ENCODE assay signal across 16 cellular contexts in genomic region chr1:62826892-62827291, GRCh38. TPM values are rescaled to one million over a fixed set of nuclear protein-coding genes. Genes with fewer than 3 reads are reported as not detected.
DNase-seq lines count a peak whose midpoint lies in the region; ATAC-seq and TF ChIP-seq lines count a peak whose summit lies in the region.
"Had no signal": no experiment of that assay in that cellular context is flagged by ENCODE, and none has a peak within 500 bp of the region (broad histone marks: within the 10 kb centered on the region; RNA-seq: fewer than 3 reads in every experiment).

No MANE protein-coding gene starts in this region.

- no peaks in the 10 kb centered on the region for H3F3A ChIP-seq in Loucy (ENCODE audit: low read depth)

- H3K36me3 Mint-ChIP-seq in endothelial cell (ENCODE audit: low read depth, unreplicated experiment): peaks cover 4% of the 10 kb centered on the region

- H3K4me2 ChIP-seq in Loucy (ENCODE audit: low read depth, low read length, poor library complexity, severe bottlenecking): peak overlapping the region; percentile 35
- H3K4me2 ChIP-seq: A549, BLaER1 had no signal

- no peaks in the 10 kb centered on the region for H3K9me3 Mint-ChIP-seq in endothelial cell (ENCODE audit: unreplicated experiment)

- H3K4me3 Mint-ChIP-seq in endothelial cell (ENCODE audit: unreplicated experiment): no peak overlapping the region
- H3K4me3 Mint-ChIP-seq: CD8-positive, alpha-beta memory T cell; H9 had no signal

- no peaks in the 10 kb centered on the region for H3K36me3 ChIP-seq in Loucy (ENCODE audit: insufficient read depth, low read length)

- peak overlapping the region; percentile 57 for H3K27ac Mint-ChIP-seq in endothelial cell (ENCODE audit: unreplicated experiment)

- TF ChIP-seq CTCF in Loucy (conservative IDR thresholded peaks at IDR 0.05; ENCODE audit: low read length): no peak
- TF ChIP-seq CTCF in endothelial cell (IDR thresholded peaks at IDR 0.05; ENCODE audit: unreplicated experiment): no peak

- peak overlapping the region; percentile 60; the same call in 1 of the 2 replicates for H2AFZ ChIP-seq in Loucy (ENCODE audit: low read length)

- no peaks in the 10 kb centered on the region for H3K79me2 ChIP-seq in Loucy (ENCODE audit: insufficient read depth, low read length)

- peaks cover 8% of the 10 kb centered on the region for H3K4me1 ChIP-seq in Loucy (ENCODE audit: insufficient read depth, low read length, poor library complexity, severe bottlenecking)
- H3K4me1 ChIP-seq: A549, BLaER1 had no signal

- H3K4me1 Mint-ChIP-seq in endothelial cell (ENCODE audit: unreplicated experiment): peaks cover 11% of the 10 kb centered on the region
- H3K4me1 Mint-ChIP-seq: CD8-positive, alpha-beta memory T cell had no signal

- no peaks in the 10 kb centered on the region for H3K27me3 Mint-ChIP-seq in endothelial cell (ENCODE audit: unreplicated experiment)
- H3K27me3 Mint-ChIP-seq: CD8-positive, alpha-beta memory T cell had no signal

- no peaks in the 10 kb centered on the region for H3K9me3 ChIP-seq in Loucy (ENCODE audit: insufficient read depth, low read depth, low read length)
- H3K9me3 ChIP-seq: A549, Caco-2 had no signal

- H3K27me3 ChIP-seq in Loucy (ENCODE audit: insufficient read depth, low read length, poor library complexity, severe bottlenecking): no peaks in the 10 kb centered on the region
- H3K27me3 ChIP-seq: BLaER1 had no signal

- H3K4me3 ChIP-seq in Loucy (ENCODE audit: low read length, poor library complexity, severe bottlenecking): peak overlapping the region; percentile 10
- H3K4me3 ChIP-seq: A549, BLaER1, GM12878 had no signal

- DNase-seq in EL (peak; percentile 11), endothelial cell (ENCODE audit: low spot score) (no peak), lung microvascular endothelial cell (ENCODE audit: low read depth in 2 of 2) (peak; percentile 11 to 40), GM19240 (ENCODE audit: insufficient read length, low spot score) (no peak), NCI-H2029 (lab: John Stamatoyannopoulos, UW) (no peak)
- DNase-seq: Caco-2; CD8-positive, alpha-beta memory T cell; DND-41; GOT3; H9 had no signal

- H3K9ac ChIP-seq in Loucy (ENCODE audit: low read depth, low read length, poor library complexity, severe bottlenecking): no peak overlapping the region
- H3K9ac ChIP-seq: BLaER1 had no signal

- H4K20me1 ChIP-seq in Loucy (ENCODE audit: insufficient read depth, low read length, poor library complexity, severe bottlenecking): no peaks in the 10 kb centered on the region
- H4K20me1 ChIP-seq: BLaER1 had no signal

- no peak for ATAC-seq in HG03571 (IDR thresholded peaks at IDR 0.05; ENCODE audit: unreplicated experiment)
- ATAC-seq: A549, GM12878, HepG2 had no signal

- H3K9me2 ChIP-seq in Loucy (replicated peaks; ENCODE audit: low read depth, low read length): no peaks in the 10 kb centered on the region

RNA-seq across cellular contexts. Expression of gene ATG4C, which starts 43.0 kb away (rescaled TPM):
- total RNA-seq in endothelial cell (ENCODE audit: unreplicated experiment) (7.3 TPM), lung microvascular endothelial cell (3.5 and 3.6 TPM in 2 replicates)

Comparison
In these comparisons a context has a peak if more than half of its experiments do, and no peak if none do; other contexts are left out.
1. DNase-seq: peak in EL (single experiment) and lung microvascular endothelial cell (2 of 2); none in endothelial cell (single experiment), GM19240 (single experiment) and NCI-H2029 (single experiment).